ENCODE assay signal across 12 cellular contexts in genomic region chr20:25539742-25540201, GRCh38. TPM values are rescaled to one million over a fixed set of nuclear protein-coding genes. Genes with fewer than 3 reads are reported as not detected.
DNase-seq lines count a peak whose midpoint lies in the region; ATAC-seq, FAIRE-seq and TF ChIP-seq lines count a peak whose summit lies in the region.
"Had no signal": no experiment of that assay in that cellular context is flagged by ENCODE, and none has a peak within 500 bp of the region (broad histone marks: within the 10 kb centered on the region; RNA-seq: fewer than 3 reads in every experiment).

No MANE protein-coding gene starts in this region.

- no peak overlapping the region for H3K27ac Mint-ChIP-seq in stimulated activated naive B cell treated with anti-CD40 and anti-IgM and Interleukin-4, amounts not matched to agents 10 μg/mL and 1 μg/mL and 100 μg/mL, for 72 hours
- H3K27ac Mint-ChIP-seq: activated T-helper 1 cell treated with anti-CD3 and anti-CD28 coated beads, Interleukin-12 subunit alpha, Interleukin-12 subunit beta, Interleukin-2, Interleukin-4 antibody, amounts not matched to agents 30 ng/mL and 10 ng/mL and 1 ng/mL, durations not matched to agents 14 hours and 24 hours and 36 hours; natural killer cell treated with Interleukin-12 subunit alpha and Interleukin-12 subunit beta and Interleukin-15 and Interleukin-18, amount 100 ng/mL, for 72 hours; T-helper 1 cell treated with Interleukin-12 subunit alpha and Interleukin-12 subunit beta and Interleukin-4 antibody, amounts not matched to agents 30 μg/mL and 1 μg/mL, for 36 hours had no signal

- FAIRE-seq in keratinocyte (lab: Jason Lieb, UNC): no peak

- H3K4me1 ChIP-seq in keratinocyte (ENCODE audit: control insufficient read depth, extremely low read depth, insufficient read depth, low read length) (peaks cover 11% of the 10 kb centered on the region), stomach (peaks cover 5 to 36% (median 22%) of the 10 kb centered on the region in 4 donors)

- H3K27ac ChIP-seq in caudate nucleus (ENCODE audit: low read depth, low read length) (peak overlapping the region; percentile 21), keratinocyte (ENCODE audit: control insufficient read depth, insufficient read depth, low read length) (no peak overlapping the region), stomach (peak overlapping the region in 3 of 5 donors; percentile 22 to 59 (median 40))

- H3K27me3 Mint-ChIP-seq in stimulated activated naive B cell treated with anti-CD40 and anti-IgM and Interleukin-4, amounts not matched to agents 10 μg/mL and 1 μg/mL and 100 μg/mL, for 72 hours: peaks cover 0 to 7% of the 10 kb centered on the region in 2 donors
- H3K27me3 Mint-ChIP-seq: natural killer cell treated with Interleukin-12 subunit alpha and Interleukin-12 subunit beta and Interleukin-15 and Interleukin-18, amount 100 ng/mL, for 72 hours had no signal

- WGBS in stomach, 5 donors: 62 to 72% (median 69%) methylated on average over 10 of the region's 10 CpGs

- H3K9me3 ChIP-seq in keratinocyte (ENCODE audit: control insufficient read depth, low read depth, low read length): no peaks in the 10 kb centered on the region
- no peaks in the 10 kb centered on the region for H3K9me3 ChIP-seq in stomach

- intact Hi-C loops in stomach (cut with DNase I; ENCODE audit: low total_unique reads): no loop called here

- ATAC-seq in GM19438 (IDR thresholded peaks at IDR 0.05; ENCODE audit: low read depth, unreplicated experiment) (peak; percentile 47), GM19023 (IDR thresholded peaks at IDR 0.05; ENCODE audit: unreplicated experiment) (no peak)
- ATAC-seq in stimulated activated naive B cell treated with anti-CD40 and anti-IgM and Interleukin-4, amounts not matched to agents 10 μg/mL and 1 μg/mL and 100 μg/mL, for 72 hours (replicated peaks): no peak
- ATAC-seq: natural killer cell treated with Interleukin-12 subunit alpha and Interleukin-12 subunit beta and Interleukin-15 and Interleukin-18, amount 100 ng/mL, for 72 hours had no signal

- H2AFZ ChIP-seq in keratinocyte (ENCODE audit: control insufficient read depth, low read length): peak overlapping the region; percentile 60

- peak overlapping the region; percentile 69 for H3K4me2 ChIP-seq in keratinocyte (ENCODE audit: control insufficient read depth, extremely low read depth, insufficient read depth, low read depth, low read length)

- no peak for TF ChIP-seq POLR2A in stomach (IDR thresholded peaks at IDR 0.05)

- DNase-seq in caudate nucleus (lab: John Stamatoyannopoulos, UW) (peak in 24 of 61 donors; percentile 11 to 56 (median 24)), keratinocyte (ENCODE audit: low read depth, low spot score) (no peak), stomach (no peak), foreskin melanocyte (no peak), DMS53 (lab: John Stamatoyannopoulos, UW) (no peak)
- no peak for DNase-seq in stimulated activated naive B cell treated with anti-CD40 and anti-IgM and Interleukin-4, amounts not matched to agents 10 μg/mL and 1 μg/mL and 100 μg/mL, for 72 hours
- DNase-seq: NCI-H2029 treated with DMSO at 0.1 percent for 48 hours had no signal

- peaks cover 7% of the 10 kb centered on the region in 2 donors for H3K4me1 Mint-ChIP-seq in stimulated activated naive B cell treated with anti-CD40 and anti-IgM and Interleukin-4, amounts not matched to agents 10 μg/mL and 1 μg/mL and 100 μg/mL, for 72 hours

- dilution Hi-C loops in keratinocyte (cut with MboI; ENCODE audit: extremely low pct_ligation_motif_present, low sequenced_read_pairs): no loop called here

- no peak overlapping the region for H3K4me3 Mint-ChIP-seq in stimulated activated naive B cell treated with anti-CD40 and anti-IgM and Interleukin-4, amounts not matched to agents 10 μg/mL and 1 μg/mL and 100 μg/mL, for 72 hours
- H3K4me3 Mint-ChIP-seq: activated T-helper 1 cell treated with anti-CD3 and anti-CD28 coated beads, Interleukin-12 subunit alpha, Interleukin-12 subunit beta, Interleukin-2, Interleukin-4 antibody, amounts not matched to agents 30 ng/mL and 10 ng/mL and 1 ng/mL, durations not matched to agents 14 hours and 24 hours and 36 hours; natural killer cell treated with Interleukin-12 subunit alpha and Interleukin-12 subunit beta and Interleukin-15 and Interleukin-18, amount 100 ng/mL, for 72 hours; T-helper 1 cell treated with Interleukin-12 subunit alpha and Interleukin-12 subunit beta and Interleukin-4 antibody, amounts not matched to agents 30 μg/mL and 1 μg/mL, for 36 hours had no signal

- no peaks in the 10 kb centered on the region for H3K79me2 ChIP-seq in keratinocyte (ENCODE audit: control insufficient read depth, insufficient read depth, low read length)

- H3K27me3 ChIP-seq in keratinocyte (ENCODE audit: control insufficient read depth, extremely low read depth, insufficient read depth, low read length) (no peaks in the 10 kb centered on the region), stomach (no peaks in the 10 kb centered on the region)

- TF ChIP-seq CTCF in keratinocyte (optimal IDR thresholded peaks at IDR 0.05 in 1 of 3, IDR thresholded peaks at IDR 0.05 in 1 of 3, conservative IDR thresholded peaks at IDR 0.05 in 1 of 3; ENCODE audit: extremely low read depth in 1 of 3, insufficient read depth in 2 of 3, low read length in 3 of 3) (no peak), stomach (IDR thresholded peaks at IDR 0.05) (no peak)

- H3K36me3 ChIP-seq in keratinocyte (ENCODE audit: control insufficient read depth in 2 of 2, extremely low read depth in 1 of 2, insufficient read depth in 2 of 2, low read length in 2 of 2) (no peaks in the 10 kb centered on the region), stomach (peaks cover 0 to 7% (median 0%) of the 10 kb centered on the region in 4 donors)

- H3K4me3 ChIP-seq in keratinocyte (ENCODE audit: control insufficient read depth in 2 of 3, extremely low read depth in 1 of 3, insufficient read depth in 2 of 3, low read depth in 1 of 3, low read length in 3 of 3) (peak overlapping the region in 1 of 3 experiments; percentile 46), stomach (peak overlapping the region; percentile 25 to 39 (median 34))

- no peaks in the 10 kb centered on the region for H4K20me1 ChIP-seq in keratinocyte (ENCODE audit: control insufficient read depth, extremely low read depth, insufficient read depth, low read length)

- H3K9ac ChIP-seq in keratinocyte (ENCODE audit: control insufficient read depth, extremely low read depth, insufficient read depth, low read length): no peak overlapping the region

- H3K9me1 ChIP-seq in keratinocyte (ENCODE audit: control insufficient read depth, extremely low read depth, insufficient read depth, low read length): no peaks in the 10 kb centered on the region

- H3K9me3 Mint-ChIP-seq in stimulated activated naive B cell treated with anti-CD40 and anti-IgM and Interleukin-4, amounts not matched to agents 10 μg/mL and 1 μg/mL and 100 μg/mL, for 72 hours: no peaks in the 10 kb centered on the region
- H3K9me3 Mint-ChIP-seq: activated T-helper 1 cell treated with anti-CD3 and anti-CD28 coated beads, Interleukin-12 subunit alpha, Interleukin-12 subunit beta, Interleukin-2, Interleukin-4 antibody, amounts not matched to agents 30 ng/mL and 10 ng/mL and 1 ng/mL, durations not matched to agents 14 hours and 24 hours and 36 hours; natural killer cell treated with Interleukin-12 subunit alpha and Interleukin-12 subunit beta and Interleukin-15 and Interleukin-18, amount 100 ng/mL, for 72 hours; T-helper 1 cell treated with Interleukin-12 subunit alpha and Interleukin-12 subunit beta and Interleukin-4 antibody, amounts not matched to agents 30 μg/mL and 1 μg/mL, for 36 hours had no signal

- no peak for TF ChIP-seq EP300 in stomach (IDR thresholded peaks at IDR 0.05)

- H3K36me3 Mint-ChIP-seq in stimulated activated naive B cell treated with anti-CD40 and anti-IgM and Interleukin-4, amounts not matched to agents 10 μg/mL and 1 μg/mL and 100 μg/mL, for 72 hours: no peaks in the 10 kb centered on the region
- H3K36me3 Mint-ChIP-seq: natural killer cell treated with Interleukin-12 subunit alpha and Interleukin-12 subunit beta and Interleukin-15 and Interleukin-18, amount 100 ng/mL, for 72 hours had no signal

RNA-seq across cellular contexts. Expression of gene NINL, which starts 45.6 kb away (rescaled TPM):
- 0.66 to 0.79 TPM (median 0.75 TPM) in 3 replicates for polyA plus RNA-seq in keratinocyte
- 0.31 TPM for polyA plus RNA-seq in keratinocyte (2011; ENCODE audit: low read depth)
- polyA plus RNA-seq in keratinocyte (2011; cell fraction: cytosol; rRNA removed): 0.39 and 0.57 TPM in 2 replicates
- 1.9 and 2.1 TPM in 2 replicates for polyA plus RNA-seq in keratinocyte (2011; cell fraction: nucleus; rRNA removed)
- 0.55 and 1.0 TPM in 2 replicates for polyA plus RNA-seq in keratinocyte (2012; ENCODE audit: low replicate concordance)
- 0.42 to 2.5 TPM (median 1.1 TPM) in 3 replicates for polyA minus RNA-seq in keratinocyte
- 0.38 TPM for polyA minus RNA-seq in keratinocyte (2011; cell fraction: cytosol; rRNA and poly(A)+ RNA removed)
- polyA minus RNA-seq in keratinocyte (2011; cell fraction: nucleus; rRNA and poly(A)+ RNA removed): 0.32 and 0.70 TPM in 2 replicates
- 10 to 100 TPM in 4 of 5 donors, 1 to 10 TPM in 1; 3.1 to 34.8 (median 22.0) TPM for total RNA-seq in stomach
- polyA plus RNA-seq in stomach: 10 to 100 TPM in 1 of 3 donors, 1 to 10 TPM in 2; 6.4 to 10.1 (median 7.8) TPM
